Comparison of ENCODE assay signal across 1 cellular context in the genomic region with DNA sequence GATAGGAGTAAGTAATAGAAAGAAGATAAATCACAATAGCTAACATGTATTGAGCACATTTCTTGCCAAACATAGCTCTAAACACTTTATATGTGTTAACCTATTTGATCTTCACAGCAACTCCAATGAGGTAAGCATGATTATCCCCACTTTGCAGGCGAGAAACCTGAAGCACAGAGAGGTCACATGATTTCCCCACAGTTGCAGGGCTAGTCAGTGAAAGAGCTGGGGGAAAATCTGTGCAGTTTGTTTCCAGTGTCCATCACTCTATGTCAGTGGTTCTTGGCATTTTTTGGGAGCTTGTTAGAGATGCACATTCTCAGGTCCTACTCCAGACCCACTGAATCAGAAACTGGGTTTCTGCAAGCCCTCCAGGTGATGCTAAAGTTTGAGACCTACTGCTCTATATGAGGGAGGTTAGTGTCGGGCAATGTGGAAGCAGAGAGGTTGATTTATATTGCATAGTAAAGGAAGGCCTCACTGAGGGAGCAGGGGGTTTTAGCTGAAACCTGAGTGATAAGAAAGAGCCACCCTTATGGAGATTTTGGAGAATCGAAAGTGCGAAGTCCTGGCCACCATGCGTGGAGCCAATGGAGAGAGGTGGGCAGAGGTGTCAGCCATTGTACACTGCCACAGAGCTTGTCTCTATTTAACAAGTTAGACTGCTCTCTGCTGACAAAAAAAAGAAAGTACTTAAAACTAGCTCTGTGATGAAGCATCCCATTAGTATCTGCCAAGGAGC.
A peak's percentile ranks its signal among the peaks of the same experiment; 100 is the strongest.
TF ChIP-seq lines count a peak whose summit lies in the region.

No MANE protein-coding gene starts in this region.

TF ChIP-seq in K562, 482 proteins besides CTCF, POLR2A, EP300 and RAD21:
- TF ChIP-seq, protein P1, sequence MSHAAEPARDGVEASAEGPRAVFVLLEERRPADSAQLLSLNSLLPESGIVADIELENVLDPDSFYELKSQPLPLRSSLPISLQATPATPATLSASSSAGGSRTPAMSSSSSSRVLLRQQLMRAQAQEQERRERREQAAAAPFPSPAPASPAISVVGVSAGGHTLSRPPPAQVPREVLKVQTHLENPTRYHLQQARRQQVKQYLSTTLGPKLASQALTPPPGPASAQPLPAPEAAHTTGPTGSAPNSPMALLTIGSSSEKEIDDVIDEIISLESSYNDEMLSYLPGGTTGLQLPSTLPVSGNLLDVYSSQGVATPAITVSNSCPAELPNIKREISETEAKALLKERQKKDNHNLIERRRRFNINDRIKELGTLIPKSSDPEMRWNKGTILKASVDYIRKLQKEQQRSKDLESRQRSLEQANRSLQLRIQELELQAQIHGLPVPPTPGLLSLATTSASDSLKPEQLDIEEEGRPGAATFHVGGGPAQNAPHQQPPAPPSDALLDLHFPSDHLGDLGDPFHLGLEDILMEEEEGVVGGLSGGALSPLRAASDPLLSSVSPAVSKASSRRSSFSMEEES (CRISPR knock-in tag; IDR thresholded peaks at IDR 0.05) = peak; percentile 20; the same call in 1 of the 2 replicates
- no peak for TF ChIP-seq PTRF (tag; IDR thresholded peaks at IDR 0.05)
